In the genomic region with DNA sequence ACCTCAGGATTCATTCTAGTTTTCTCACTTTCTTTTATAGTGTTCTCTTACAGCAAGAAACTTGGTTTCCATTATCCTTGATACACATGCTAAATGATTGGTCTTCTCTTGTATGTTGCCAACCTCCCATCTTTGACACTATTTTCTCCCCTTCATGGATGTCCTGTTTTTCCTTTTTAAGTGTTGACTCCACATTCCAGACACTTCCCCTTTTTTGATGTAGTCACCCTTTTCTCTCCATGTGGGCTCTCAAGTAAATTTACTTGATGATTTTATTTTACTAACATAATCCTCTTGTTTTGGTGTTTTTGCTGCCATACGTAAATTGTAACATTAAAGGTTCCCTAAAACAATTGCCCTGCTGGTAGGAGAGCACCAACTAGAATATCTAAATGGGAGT, we compare ENCODE assay signal across 27 cellular contexts.
"Had no signal": no experiment of that assay in that cellular context is flagged by ENCODE, and none has a peak within 500 bp of the region (broad histone marks: within the 10 kb centered on the region; RNA-seq: fewer than 3 reads in every experiment).

No MANE protein-coding gene starts in this region.

- H3K27ac ChIP-seq: ascending aorta had no signal

- H3K27me3 ChIP-seq: ascending aorta had no signal

- H2AFZ ChIP-seq: PC-9 had no signal

- H3K4me3 ChIP-seq: ascending aorta, PC-9 had no signal

- FAIRE-seq: colon had no signal

- DNase-seq: activated CD4-positive, alpha-beta T cell treated with anti-CD3 and anti-CD28 coated beads for 48 hours; activated CD4-positive, alpha-beta T cell treated with anti-CD3 and anti-CD28 coated beads, Interleukin-2, amount 50 U/mL, for 4 hours; activated CD4-positive, CD25-positive, alpha-beta regulatory T cell treated with anti-CD3 and anti-CD28 coated beads, Interleukin-2, amount 50 U/mL, for 72 hours; activated CD8-positive, alpha-beta memory T cell treated with anti-CD3 and anti-CD28 coated beads, Interleukin-2, amount 50 U/mL, for 48 hours; activated CD8-positive, alpha-beta T cell treated with anti-CD3 and anti-CD28 coated beads, Interleukin-2, amount 10 ng/mL, durations not matched to agents 7 days and 5 days; activated effector memory CD4-positive, alpha-beta T cell treated with Interleukin-2 at 50 U/mL for 16 hours; activated naive CD4-positive, alpha-beta T cell; activated naive CD8-positive, alpha-beta T cell treated with anti-CD3 and anti-CD28 coated beads, Interleukin-2, amount 50 U/mL, for 24 hours; activated T-cell treated with anti-CD3 and anti-CD28 coated beads, Interleukin-2, amount 50 U/mL, for 1 hour; amniotic stem cell; cerebellar nuclear complex; KG1; NCI-H1092; NCI-H1417; NCI-H1930; NCI-H2171; NCI-H226; NCI-H526 treated with DMSO at 0.1 percent for 48 hours; NCI-H82; PC-9; SHP77 treated with DMSO at 0.1 percent for 48 hours; T-cell; T-helper 2 cell; T1000 had no signal

- ATAC-seq: activated CD8-positive, alpha-beta T cell treated with anti-CD3 and anti-CD28 coated beads, Interleukin-2, amount 10 ng/mL, durations not matched to agents 7 days and 5 days; activated naive CD8-positive, alpha-beta T cell treated with anti-CD3 and anti-CD28 coated beads, Interleukin-2, amount 50 U/mL, for 24 hours; T-cell; WTC11 had no signal

- H3K36me3 ChIP-seq: ascending aorta had no signal

- H3K4me2 ChIP-seq: PC-9 had no signal
